In the genomic region with DNA sequence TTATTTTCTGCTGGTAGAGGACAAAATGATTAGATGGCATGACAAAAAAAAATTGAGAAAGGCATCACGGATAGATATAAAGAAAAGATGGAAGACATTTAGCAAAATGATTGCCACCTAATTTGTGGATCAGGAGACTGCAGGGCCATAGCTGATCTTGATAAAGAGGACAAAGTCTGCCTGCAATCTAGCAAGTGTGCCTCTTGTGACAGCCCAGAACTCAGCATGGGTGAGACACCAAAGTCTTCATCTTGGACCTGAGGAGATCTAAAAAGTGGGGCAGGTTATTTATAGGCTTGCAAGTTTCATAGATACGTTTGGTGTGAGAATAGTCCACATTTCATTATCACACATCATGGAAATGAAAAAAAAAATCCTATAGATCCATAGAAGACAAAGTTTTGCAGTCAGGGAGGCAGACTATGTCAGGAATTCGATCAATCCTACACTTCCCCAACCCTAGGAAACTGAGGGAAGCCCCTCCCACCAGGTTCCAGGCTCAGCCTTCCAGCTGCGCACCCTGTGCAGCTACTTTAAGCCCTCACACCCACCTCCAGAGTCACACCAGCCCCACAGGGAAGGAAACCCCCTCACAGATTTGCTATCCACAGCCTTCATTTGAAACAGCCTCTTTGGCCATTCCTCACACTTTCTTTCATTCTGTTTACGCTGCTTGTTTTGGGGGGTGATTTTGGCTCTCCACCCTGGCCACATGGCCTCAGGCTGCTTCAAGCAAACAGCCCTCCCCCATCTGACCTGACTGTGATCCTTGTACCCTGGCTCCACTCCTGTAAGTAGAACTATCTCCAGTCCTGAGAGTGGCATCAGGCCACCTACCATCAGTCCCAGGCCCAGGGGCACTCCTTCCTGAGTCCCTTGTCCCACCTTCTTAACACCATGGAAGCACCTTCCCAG, we compare ENCODE assay signal across 13 cellular contexts. TPM values are rescaled to one million over a fixed set of nuclear protein-coding genes. Genes with fewer than 3 reads are reported as not detected.
DNase-seq lines count a peak whose midpoint lies in the region; ATAC-seq and TF ChIP-seq lines count a peak whose summit lies in the region.
"Had no signal": no experiment of that assay in that cellular context is flagged by ENCODE, and none has a peak within 500 bp of the region (broad histone marks: within the 10 kb centered on the region; RNA-seq: fewer than 3 reads in every experiment).

No MANE protein-coding gene starts in this region.

- H3K36me3 Mint-ChIP-seq in naive thymus-derived CD8-positive, alpha-beta T cell: no peaks in the 10 kb centered on the region

- H3K9me3 ChIP-seq in gastroesophageal sphincter (no peaks in the 10 kb centered on the region), transverse colon (no peaks in the 10 kb centered on the region), ascending aorta (no peaks in the 10 kb centered on the region)

- DNase-seq in DMS 273 (lab: John Stamatoyannopoulos, UW; ENCODE audit: unreplicated experiment): peak; percentile 65
- DNase-seq in DMS 273 treated with DMSO at 0.1 percent for 48 hours (lab: John Stamatoyannopoulos, UW): no peak
- no peak for DNase-seq in naive thymus-derived CD8-positive, alpha-beta T cell
- DNase-seq in transverse colon: no peak
- DNase-seq in NCI-H748 treated with DMSO at 0.1 percent for 48 hours (lab: John Stamatoyannopoulos, UW): no peak
- DNase-seq in T-helper 1 cell: no peak
- no peak for DNase-seq in ascending aorta (ENCODE audit: low spot score in 2 of 2)
- DNase-seq: aorta; effector memory CD8-positive, alpha-beta T cell; KBM-7; T1000 had no signal

- H3K27ac ChIP-seq in gastroesophageal sphincter: peak overlapping the region; percentile 31 to 80 (median 69)
- peak overlapping the region; percentile 42 to 67 (median 56) for H3K27ac ChIP-seq in transverse colon
- no peak overlapping the region for H3K27ac ChIP-seq in ascending aorta
- H3K27ac ChIP-seq: 22Rv1 had no signal

- H3K4me3 ChIP-seq in gastroesophageal sphincter: no peak overlapping the region
- no peak overlapping the region for H3K4me3 ChIP-seq in transverse colon
- no peak overlapping the region for H3K4me3 ChIP-seq in ascending aorta

- peaks cover 14 to 36% (median 29%) of the 10 kb centered on the region in 4 donors for H3K4me1 Mint-ChIP-seq in naive thymus-derived CD8-positive, alpha-beta T cell

- H3K4me3 Mint-ChIP-seq in naive thymus-derived CD8-positive, alpha-beta T cell: no peak overlapping the region
- H3K4me3 Mint-ChIP-seq: effector memory CD8-positive, alpha-beta T cell had no signal

- TF ChIP-seq EP300 in gastroesophageal sphincter (IDR thresholded peaks at IDR 0.05) (no peak), transverse colon (IDR thresholded peaks at IDR 0.05; ENCODE audit: low read depth) (no peak)

- intact Hi-C loops in transverse colon (cut with DNase I; ENCODE audit: low total_unique reads): no loop called here
- intact Hi-C loops in ascending aorta (cut with DNase I): no loop called here

- H3K4me1 ChIP-seq in gastroesophageal sphincter (peaks cover 7 to 34% (median 26%) of the 10 kb centered on the region in 3 donors), transverse colon (peaks cover 0 to 19% (median 16%) of the 10 kb centered on the region in 4 donors), ascending aorta (no peaks in the 10 kb centered on the region)

- POLR2A ChIA-PET in naive thymus-derived CD8-positive, alpha-beta T cell (lab: Charles Lee): interaction anchor here (0.6 kb wide), 1 partner anchor 10 kb away, joined by 8 read pairs; no protein-coding TSS in a partner anchor

- in situ Hi-C loops in transverse colon (cut with MboI; ENCODE audit: low pct_ligation_motif_present in 1 of 4, low pct_unique_long_range_greater_than_20kb in 1 of 4, low sequenced_read_pairs in 3 of 4): no loop called here

- H3K9me3 Mint-ChIP-seq in naive thymus-derived CD8-positive, alpha-beta T cell: no peaks in the 10 kb centered on the region
- H3K9me3 Mint-ChIP-seq: effector memory CD8-positive, alpha-beta T cell had no signal

- H3K27me3 ChIP-seq in gastroesophageal sphincter: no peaks in the 10 kb centered on the region
- H3K27me3 ChIP-seq in transverse colon: no peaks in the 10 kb centered on the region
- H3K27me3 ChIP-seq in ascending aorta: no peaks in the 10 kb centered on the region

- H3K27ac Mint-ChIP-seq in naive thymus-derived CD8-positive, alpha-beta T cell: peak overlapping the region in 9 of 10 donors; percentile 5 to 85 (median 54)

- TF ChIP-seq CTCF in gastroesophageal sphincter (IDR thresholded peaks at IDR 0.05) (no peak), transverse colon (IDR thresholded peaks at IDR 0.05) (no peak), ascending aorta (IDR thresholded peaks at IDR 0.05) (no peak)

- H3K27me3 Mint-ChIP-seq in naive thymus-derived CD8-positive, alpha-beta T cell: peaks cover 0 to 2% (median 0%) of the 10 kb centered on the region in 5 donors

- no peaks in the 10 kb centered on the region for H3K36me3 ChIP-seq in gastroesophageal sphincter
- no peaks in the 10 kb centered on the region for H3K36me3 ChIP-seq in transverse colon
- no peaks in the 10 kb centered on the region for H3K36me3 ChIP-seq in ascending aorta

- TF ChIP-seq POLR2A in gastroesophageal sphincter (IDR thresholded peaks at IDR 0.05) (no peak), transverse colon (IDR thresholded peaks at IDR 0.05) (no peak)

- ATAC-seq in gastroesophageal sphincter: peak; percentile 2
- ATAC-seq in naive thymus-derived CD8-positive, alpha-beta T cell: no peak
- ATAC-seq: effector memory CD8-positive, alpha-beta T cell had no signal

- 56 to 83% methylated on average over 4 to 5 of the region's 5 CpGs for WGBS in gastroesophageal sphincter (ENCODE audit: low coverage in 1 of 2), 2 donors
- WGBS in transverse colon (ENCODE audit: low coverage in 1 of 2), 2 donors: 73% methylated on average over 3 to 5 of the region's 5 CpGs

RNA-seq across cellular contexts. Expression of a gene that starts 28.1 kb away (rescaled TPM):
- total RNA-seq in gastroesophageal sphincter (1 to 10 TPM in 2 of 4 donors, under 1 TPM in 2; 0.62 to 1.9 (median 1.0) TPM), transverse colon (10 to 100 TPM in 1 of 4 donors, 1 to 10 TPM in 2, under 1 TPM in 1; 0.60 to 17.0 (median 2.7) TPM), ascending aorta (1.5 TPM)
- total RNA-seq in naive thymus-derived CD8-positive, alpha-beta T cell: 10 to 100 TPM; 58.9 to 59.0 TPM
- polyA plus RNA-seq in naive thymus-derived CD8-positive, alpha-beta T cell: 10 to 100 TPM in 2 of 3 donors, 1 to 10 TPM in 1; 7.6 to 20.7 (median 18.6) TPM

RNA-seq across cellular contexts. Expression of a gene that starts 51.8 kb away (rescaled TPM):
- 100 to 1,000 TPM in 3 of 4 donors, 10 to 100 TPM in 1; 94.8 to 148 (median 126) TPM for total RNA-seq in gastroesophageal sphincter
- 100 to 1,000 TPM; 107 to 114 TPM for total RNA-seq in naive thymus-derived CD8-positive, alpha-beta T cell
- 10 to 100 TPM; 42.4 to 46.3 (median 44.2) TPM for polyA plus RNA-seq in naive thymus-derived CD8-positive, alpha-beta T cell
- 100 to 1,000 TPM in 1 of 4 donors, 10 to 100 TPM in 3; 28.4 to 108 (median 65.4) TPM for total RNA-seq in transverse colon
- 26.6 TPM for total RNA-seq in ascending aorta

Comparison
In these comparisons a context has a peak if more than half of its experiments do, and no peak if none do; other contexts are left out.
1. H3K27ac ChIP-seq: peak in gastroesophageal sphincter (4 of 4) and transverse colon (4 of 4); none in ascending aorta (0 of 2).